ENCODE assay signal across 23 cellular contexts in the genomic region with DNA sequence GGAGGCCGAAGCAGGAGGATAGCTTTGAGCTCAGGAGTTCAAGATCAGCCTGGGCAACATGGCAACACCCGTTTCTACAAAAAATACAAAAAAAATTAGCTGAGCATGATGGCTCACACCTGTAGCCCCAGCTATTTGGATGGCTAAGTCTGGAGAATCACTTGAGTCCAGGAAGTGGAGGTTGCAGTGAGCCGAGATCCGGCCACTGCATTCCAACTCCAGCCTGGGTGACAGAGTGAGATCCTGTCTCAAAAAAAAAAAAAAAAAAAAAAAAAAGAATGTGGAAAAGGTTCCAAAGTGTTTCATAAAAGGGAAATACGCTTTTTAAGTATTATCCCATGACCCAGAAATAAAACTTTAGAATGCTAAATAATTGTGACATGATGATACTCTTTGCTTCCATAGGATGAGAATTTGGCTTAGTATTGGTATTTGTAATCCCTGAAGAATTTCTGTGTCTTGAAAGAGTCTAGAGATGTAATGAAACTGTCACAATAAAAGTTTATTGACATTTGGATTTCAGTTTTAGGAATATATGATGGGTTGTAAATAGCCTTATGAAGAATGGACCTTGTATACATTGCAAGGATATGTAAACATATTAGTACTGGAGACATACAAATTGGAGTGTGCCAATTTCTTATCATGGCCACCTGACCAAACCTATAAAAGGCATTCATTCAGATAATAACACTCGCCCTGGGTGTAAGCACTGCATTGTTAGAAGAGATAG. TPM values are rescaled to one million over a fixed set of nuclear protein-coding genes. Genes with fewer than 3 reads are reported as not detected.
A peak's percentile ranks its signal among the peaks of the same experiment; 100 is the strongest.
DNase-seq lines count a peak whose midpoint lies in the region; ATAC-seq, FAIRE-seq and TF ChIP-seq lines count a peak whose summit lies in the region.
"Had no signal": no experiment of that assay in that cellular context is flagged by ENCODE, and none has a peak within 500 bp of the region (broad histone marks: within the 10 kb centered on the region; RNA-seq: fewer than 3 reads in every experiment).

No MANE protein-coding gene starts in this region.

- no peaks in the 10 kb centered on the region for H3K9me3 Mint-ChIP-seq in activated CD4-positive, alpha-beta memory T cell treated with anti-CD3 and anti-CD28 coated beads for 36 hours
- H3K9me3 Mint-ChIP-seq in activated CD4-positive, alpha-beta memory T cell treated with anti-CD3 and anti-CD28 coated beads, Interleukin-2, amount 10 ng/mL, durations not matched to agents 7 days and 5 days = no peaks in the 10 kb centered on the region
- no peaks in the 10 kb centered on the region for H3K9me3 Mint-ChIP-seq in naive B cell
- H3K9me3 Mint-ChIP-seq: activated CD4-positive, alpha-beta T cell treated with anti-CD3 and anti-CD28 coated beads, Interleukin-2, amount 10 ng/mL, durations not matched to agents 24 days and 14 days; H9 had no signal

- H3K27me3 Mint-ChIP-seq in activated CD4-positive, alpha-beta memory T cell treated with anti-CD3 and anti-CD28 coated beads for 36 hours = no peaks in the 10 kb centered on the region
- no peaks in the 10 kb centered on the region for H3K27me3 Mint-ChIP-seq in activated CD4-positive, alpha-beta memory T cell treated with anti-CD3 and anti-CD28 coated beads, Interleukin-2, amount 10 ng/mL, durations not matched to agents 7 days and 5 days
- H3K27me3 Mint-ChIP-seq in T-helper 17 cell (no peaks in the 10 kb centered on the region), naive B cell (no peaks in the 10 kb centered on the region)
- H3K27me3 Mint-ChIP-seq: activated CD4-positive, alpha-beta T cell treated with anti-CD3 and anti-CD28 coated beads, Interleukin-2, amount 10 ng/mL, durations not matched to agents 24 days and 14 days had no signal

- POLR2A ChIA-PET in activated CD4-positive, alpha-beta memory T cell treated with anti-CD3 and anti-CD28 coated beads for 36 hours (lab: Charles Lee) = no interaction called here
- POLR2A ChIA-PET in activated CD4-positive, alpha-beta memory T cell treated with anti-CD3 and anti-CD28 coated beads, Interleukin-2, amount 10 ng/mL, durations not matched to agents 7 days and 5 days (lab: Charles Lee) = interaction anchor here (1.3 to 15.2 kb wide), 8 partner anchors 7 to 323 kb away, joined by 3 to 391 read pairs (median 22); a partner anchor contains a TSS

- H3K36me3 Mint-ChIP-seq in activated CD4-positive, alpha-beta memory T cell treated with anti-CD3 and anti-CD28 coated beads for 36 hours = peaks cover 40% of the 10 kb centered on the region
- peaks cover 38% of the 10 kb centered on the region for H3K36me3 Mint-ChIP-seq in activated CD4-positive, alpha-beta memory T cell treated with anti-CD3 and anti-CD28 coated beads, Interleukin-2, amount 10 ng/mL, durations not matched to agents 7 days and 5 days (ENCODE audit: low read depth)
- H3K36me3 Mint-ChIP-seq in T-helper 17 cell (ENCODE audit: low read depth) (peaks cover 9% of the 10 kb centered on the region), naive B cell (peaks cover 7 to 18% of the 10 kb centered on the region in 2 donors)

- H3K4me3 Mint-ChIP-seq in activated CD4-positive, alpha-beta memory T cell treated with anti-CD3 and anti-CD28 coated beads for 36 hours = no peak overlapping the region
- no peak overlapping the region for H3K4me3 Mint-ChIP-seq in activated CD4-positive, alpha-beta memory T cell treated with anti-CD3 and anti-CD28 coated beads, Interleukin-2, amount 10 ng/mL, durations not matched to agents 7 days and 5 days
- peak overlapping the region; percentile 22 for H3K4me3 Mint-ChIP-seq in T-helper 17 cell
- H3K4me3 Mint-ChIP-seq in naive B cell = peak overlapping the region in 3 of 8 donors; percentile 17 to 78 (median 43)
- H3K4me3 Mint-ChIP-seq: activated CD4-positive, alpha-beta T cell treated with anti-CD3 and anti-CD28 coated beads, Interleukin-2, amount 10 ng/mL, durations not matched to agents 24 days and 14 days; H9 had no signal

- H3K27ac Mint-ChIP-seq in activated CD4-positive, alpha-beta memory T cell treated with anti-CD3 and anti-CD28 coated beads for 36 hours = peak overlapping the region; percentile 4
- no peak overlapping the region for H3K27ac Mint-ChIP-seq in activated CD4-positive, alpha-beta memory T cell treated with anti-CD3 and anti-CD28 coated beads, Interleukin-2, amount 10 ng/mL, durations not matched to agents 7 days and 5 days
- H3K27ac Mint-ChIP-seq in T-helper 17 cell (peak overlapping the region; percentile 91), naive B cell (peak overlapping the region; percentile 49 to 97 (median 64))
- H3K27ac Mint-ChIP-seq: activated CD4-positive, alpha-beta T cell treated with anti-CD3 and anti-CD28 coated beads, Interleukin-2, amount 10 ng/mL, durations not matched to agents 24 days and 14 days; H9 had no signal

- no peak for DNase-seq in activated CD4-positive, alpha-beta memory T cell treated with anti-CD3 and anti-CD28 coated beads for 36 hours
- DNase-seq in activated CD4-positive, alpha-beta memory T cell treated with anti-CD3 and anti-CD28 coated beads, Interleukin-2, amount 10 ng/mL, durations not matched to agents 7 days and 5 days = no peak
- DNase-seq in GM12891 (ENCODE audit: insufficient read length, low spot score) (no peak), T-helper 17 cell (no peak), naive B cell (no peak), NCI-H187 treated with DMSO at 0.1 percent for 48 hours (lab: John Stamatoyannopoulos, UW) (no peak)
- DNase-seq: activated CD4-positive, alpha-beta T cell treated with anti-CD3 and anti-CD28 coated beads, Interleukin-2, amount 10 ng/mL, durations not matched to agents 24 days and 14 days; activated CD8-positive, alpha-beta memory T cell treated with anti-CD3 and anti-CD28 coated beads, Interleukin-2, amount 50 U/mL, for 48 hours; activated effector memory CD4-positive, alpha-beta T cell treated with anti-CD3 and anti-CD28 coated beads, Interleukin-2, amount 50 U/mL, for 16 hours; H9; KG1; NCI-H187; NCI-H2227 treated with DMSO at 0.1 percent for 48 hours; NCI-H82; upper lobe of right lung had no signal

- H3K9me3 ChIP-seq in T-helper 17 cell (ENCODE audit: control insufficient read depth, low read length, poor library complexity, severe bottlenecking) = no peaks in the 10 kb centered on the region
- H3K9me3 ChIP-seq: BLaER1, right atrium auricular region, upper lobe of right lung had no signal

- no peak for ATAC-seq in T-helper 17 cell
- no peak for ATAC-seq in naive B cell (ENCODE audit: low read depth in 2 of 2)
- no peak for ATAC-seq in GM21447 (IDR thresholded peaks at IDR 0.05; ENCODE audit: unreplicated experiment)
- ATAC-seq in SK-N-SH treated with all-trans-retinoic acid at 6 μM for 48 hours = no peak
- ATAC-seq: upper lobe of right lung had no signal

- CTCF ChIA-PET in activated CD4-positive, alpha-beta memory T cell treated with anti-CD3 and anti-CD28 coated beads for 36 hours (lab: Charles Lee) = interaction anchor here (0.6 to 13.0 kb wide), 5 partner anchors 42 to 108 kb away, joined by 3 to 242 read pairs (median 3); no protein-coding TSS in a partner anchor
- CTCF ChIA-PET in activated CD4-positive, alpha-beta memory T cell treated with anti-CD3 and anti-CD28 coated beads, Interleukin-2, amount 10 ng/mL, durations not matched to agents 7 days and 5 days (lab: Charles Lee) = interaction anchor here (0.7 to 3.0 kb wide), 6 partner anchors 8 to 46 kb away, joined by 3 to 17 read pairs (median 4); no protein-coding TSS in a partner anchor

- peak; percentile 5 for FAIRE-seq in GM12891 (lab: Jason Lieb, UNC)
- FAIRE-seq: A204.1, D721Med had no signal

- H3K4me1 Mint-ChIP-seq in activated CD4-positive, alpha-beta memory T cell treated with anti-CD3 and anti-CD28 coated beads for 36 hours (ENCODE audit: low read depth) = peaks cover 58% of the 10 kb centered on the region
- peaks cover 47% of the 10 kb centered on the region for H3K4me1 Mint-ChIP-seq in activated CD4-positive, alpha-beta memory T cell treated with anti-CD3 and anti-CD28 coated beads, Interleukin-2, amount 10 ng/mL, durations not matched to agents 7 days and 5 days
- peaks cover 45% of the 10 kb centered on the region for H3K4me1 Mint-ChIP-seq in T-helper 17 cell
- peaks cover 61 to 85% (median 73%) of the 10 kb centered on the region in 3 donors for H3K4me1 Mint-ChIP-seq in naive B cell
- H3K4me1 Mint-ChIP-seq: H9 had no signal

- intact Hi-C loops in activated CD4-positive, alpha-beta memory T cell treated with anti-CD3 and anti-CD28 coated beads for 36 hours (cut with micrococcal nuclease) = no loop called here

- TF ChIP-seq POLR2A in GM12891 (IDR thresholded peaks at IDR 0.05; ENCODE audit: low read depth, low read length) = no peak

TF ChIP-seq in GM12891, 5 proteins besides CTCF, POLR2A, EP300 and RAD21:
- TF ChIP-seq POU2F2 (IDR thresholded peaks at IDR 0.05; ENCODE audit: low read depth, low read length) (no peak), PAX5 (IDR thresholded peaks at IDR 0.05; ENCODE audit: insufficient read depth, low read length, severe bottlenecking) (no peak)
TF ChIP-seq in GM12891: peak in this region for 0.

TF ChIP-seq in SK-N-SH treated with all-trans-retinoic acid at 6 μM for 48 hours, 23 proteins besides CTCF, POLR2A, EP300 and RAD21 (continues in another document):
- TF ChIP-seq PPARA (CRISPR knock-in tag; IDR thresholded peaks at IDR 0.05; ENCODE audit: borderline replicate concordance) (no peak), TCF4 (CRISPR knock-in tag; IDR thresholded peaks at IDR 0.05; ENCODE audit: borderline replicate concordance) (no peak), ZC3H10 (CRISPR knock-in tag; IDR thresholded peaks at IDR 0.05) (no peak), BACH2 (CRISPR knock-in tag; IDR thresholded peaks at IDR 0.05; ENCODE audit: borderline replicate concordance) (no peak), OSR1 (CRISPR knock-in tag; IDR thresholded peaks at IDR 0.05) (no peak)
- TF ChIP-seq, protein P1, sequence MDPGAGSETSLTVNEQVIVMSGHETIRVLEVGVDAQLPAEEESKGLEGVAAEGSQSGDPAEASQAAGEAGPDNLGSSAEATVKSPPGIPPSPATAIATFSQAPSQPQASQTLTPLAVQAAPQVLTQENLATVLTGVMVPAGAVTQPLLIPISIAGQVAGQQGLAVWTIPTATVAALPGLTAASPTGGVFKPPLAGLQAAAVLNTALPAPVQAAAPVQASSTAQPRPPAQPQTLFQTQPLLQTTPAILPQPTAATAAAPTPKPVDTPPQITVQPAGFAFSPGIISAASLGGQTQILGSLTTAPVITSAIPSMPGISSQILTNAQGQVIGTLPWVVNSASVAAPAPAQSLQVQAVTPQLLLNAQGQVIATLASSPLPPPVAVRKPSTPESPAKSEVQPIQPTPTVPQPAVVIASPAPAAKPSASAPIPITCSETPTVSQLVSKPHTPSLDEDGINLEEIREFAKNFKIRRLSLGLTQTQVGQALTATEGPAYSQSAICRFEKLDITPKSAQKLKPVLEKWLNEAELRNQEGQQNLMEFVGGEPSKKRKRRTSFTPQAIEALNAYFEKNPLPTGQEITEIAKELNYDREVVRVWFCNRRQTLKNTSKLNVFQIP (CRISPR knock-in tag; IDR thresholded peaks at IDR 0.05; ENCODE audit: borderline replicate concordance, low read depth) = no peak

RNA-seq across cellular contexts. Expression of a gene that starts 8.2 kb away (rescaled TPM):
- 100 to 1,000 TPM; 134 to 140 TPM for total RNA-seq in activated CD4-positive, alpha-beta memory T cell treated with anti-CD3 and anti-CD28 coated beads for 36 hours
- 100 to 1,000 TPM; 219 to 220 TPM for total RNA-seq in activated CD4-positive, alpha-beta memory T cell treated with anti-CD3 and anti-CD28 coated beads, Interleukin-2, amount 10 ng/mL, durations not matched to agents 7 days and 5 days
- 11.5 TPM for polyA plus RNA-seq in GM12891 (2012; ENCODE audit: low read depth, missing spikeins)
- total RNA-seq in T-helper 17 cell = 100 to 1,000 TPM; 157 to 226 TPM
- 100 to 1,000 TPM; 102 to 159 (median 133) TPM for polyA plus RNA-seq in naive B cell (ENCODE audit: low read depth in 6 of 6)
- total RNA-seq: HT-29, osteocyte had no signal
